8 cellular contexts compared by ENCODE assay signal in the genomic region with DNA sequence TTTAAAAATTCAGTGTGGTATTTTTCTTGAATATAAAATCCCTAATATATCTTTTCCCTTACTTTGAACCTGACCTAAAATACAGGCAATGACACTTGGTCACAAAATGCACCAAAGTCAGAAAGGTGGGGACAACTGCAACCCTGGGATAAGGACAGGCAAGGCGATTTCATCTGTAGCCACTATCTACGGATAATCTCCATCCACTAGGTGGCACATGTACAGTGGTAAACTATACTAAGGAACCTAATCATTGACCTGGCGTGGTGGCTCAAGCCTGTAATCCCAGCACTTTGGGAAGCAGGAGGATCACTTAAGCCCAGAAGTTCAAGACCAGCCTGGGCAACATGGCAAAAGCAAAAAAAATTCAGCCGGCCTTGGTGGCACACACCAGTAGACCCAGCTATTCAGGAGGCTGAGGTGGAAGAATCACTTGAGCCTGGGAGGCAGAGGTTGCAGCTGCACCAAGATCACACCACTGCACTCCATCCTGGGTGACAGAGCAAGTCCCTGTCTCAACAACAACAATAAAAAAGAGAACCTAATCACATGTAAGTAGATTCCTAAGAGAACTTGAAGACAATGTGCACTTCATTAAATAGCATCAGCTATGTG.
DNase-seq lines count a peak whose midpoint lies in the region; ATAC-seq and TF ChIP-seq lines count a peak whose summit lies in the region.

No MANE protein-coding gene starts in this region.

- no peaks in the 10 kb centered on the region for H3K9me3 ChIP-seq in RWPE2 (ENCODE audit: severe bottlenecking)

- peaks cover 43 to 56% of the 10 kb centered on the region in 2 donors for H3K4me1 Mint-ChIP-seq in effector memory CD8-positive, alpha-beta T cell (ENCODE audit: low read depth in 2 of 2)

- peak; percentile 78 for TF ChIP-seq CTCF in RWPE2 (IDR thresholded peaks at IDR 0.05; ENCODE audit: poor library complexity, severe bottlenecking)

- H3K27ac Mint-ChIP-seq in effector memory CD8-positive, alpha-beta T cell = peak overlapping the region; percentile 86 to 89

- H3K27me3 ChIP-seq in RWPE2 (ENCODE audit: insufficient read depth, poor library complexity, severe bottlenecking) = no peaks in the 10 kb centered on the region

- H3K9me3 Mint-ChIP-seq in effector memory CD8-positive, alpha-beta T cell = no peaks in the 10 kb centered on the region

- no peaks in the 10 kb centered on the region for H3K4me1 ChIP-seq in RWPE2 (ENCODE audit: insufficient read depth, poor library complexity, severe bottlenecking)

- no peak overlapping the region for H3K4me3 ChIP-seq in RWPE2 (ENCODE audit: severe bottlenecking)

- ATAC-seq in GM19372 (IDR thresholded peaks at IDR 0.05; ENCODE audit: low read depth, unreplicated experiment) = peak; percentile 68
- peak; percentile 86 for ATAC-seq in RWPE2 (ENCODE audit: low read depth)
- ATAC-seq in effector memory CD8-positive, alpha-beta T cell (replicated peaks) = peak; percentile 75
- ATAC-seq in HG03135 (IDR thresholded peaks at IDR 0.05; ENCODE audit: unreplicated experiment) = no peak

- H3K36me3 Mint-ChIP-seq in effector memory CD8-positive, alpha-beta T cell (ENCODE audit: insufficient read depth) = peaks cover 17% of the 10 kb centered on the region

- peak; percentile 84 for DNase-seq in DMS53 (lab: John Stamatoyannopoulos, UW)
- peak; percentile 40 for DNase-seq in HT1080 (ENCODE audit: low read depth)
- DNase-seq in RWPE2 (ENCODE audit: low spot score) = no peak
- peak; percentile 16 to 22 (median 17) for DNase-seq in effector memory CD8-positive, alpha-beta T cell
- DNase-seq in midbrain (lab: John Stamatoyannopoulos, UW) = peak; percentile 50
- DNase-seq in HK-2 (ENCODE audit: unreplicated experiment) = no peak

- no peaks in the 10 kb centered on the region for H3K36me3 ChIP-seq in RWPE2 (ENCODE audit: low read depth)

- H3K27ac ChIP-seq in RWPE2 (ENCODE audit: poor library complexity, severe bottlenecking) = no peak overlapping the region

- no peaks in the 10 kb centered on the region for H3K27me3 Mint-ChIP-seq in effector memory CD8-positive, alpha-beta T cell

- H3K4me3 Mint-ChIP-seq in effector memory CD8-positive, alpha-beta T cell = peak overlapping the region; percentile 68

Comparison
In these comparisons a context has a peak if more than half of its experiments do, and no peak if none do; other contexts are left out.
1. DNase-seq: peak in DMS53 (single experiment), HT1080 (single experiment), effector memory CD8-positive, alpha-beta T cell (3 of 3) and midbrain (single experiment); none in RWPE2 (single experiment) and HK-2 (single experiment).